ENCODE assay signal across 8 cellular contexts in genomic region chr11:114159802-114160588, GRCh38.
DNase-seq lines count a peak whose midpoint lies in the region; ATAC-seq and TF ChIP-seq lines count a peak whose summit lies in the region.

No MANE protein-coding gene starts in this region.

- 5% methylated on average over 18 of the region's 18 CpGs for WGBS in thyroid gland, 2 donors

- peak in 1 of 6 experiments; percentile 23 for TF ChIP-seq CTCF in thyroid gland (IDR thresholded peaks at IDR 0.05)

- peak; percentile 3 for DNase-seq in GOT3 (lab: John Stamatoyannopoulos, UW)
- peak; percentile 97 for DNase-seq in NCI-H1105 treated with DMSO at 0.1 percent for 48 hours (lab: John Stamatoyannopoulos, UW)
- DNase-seq in SW480 (ENCODE audit: low spot score) = peak; percentile 94
- DNase-seq in activated naive CD8-positive, alpha-beta T cell treated with anti-CD3 and anti-CD28 coated beads, Interleukin-2, amount 50 U/mL, for 16 hours (ENCODE audit: low read depth, low spot score) = peak; percentile 65
- DNase-seq in Right ventricle myocardium inferior (ENCODE audit: missing footprints) = peak; percentile 100
- DNase-seq in posterior cingulate gyrus = peak; percentile 75 to 98 (median 86)
- peak; percentile 99 for DNase-seq in thyroid gland

- H3K27ac ChIP-seq in BLaER1 = peak overlapping the region; percentile 37
- H3K27ac ChIP-seq in thyroid gland = peak overlapping the region; percentile 99 to 100 (median 100)

- 0 out of 2 replicates have a peak overlapping the region, but pooled peaks have one; percentile 40 for H3K9ac ChIP-seq in BLaER1

- no peaks in the 10 kb centered on the region for H3K9me3 ChIP-seq in BLaER1
- H3K9me3 ChIP-seq in thyroid gland = no peaks in the 10 kb centered on the region

- peak in 1 of 2 donors; percentile 50 for TF ChIP-seq POLR2A in thyroid gland (IDR thresholded peaks at IDR 0.05)

- peak; percentile 55 for ATAC-seq in Right ventricle myocardium inferior

- H3K36me3 ChIP-seq in BLaER1 = no peaks in the 10 kb centered on the region
- peaks cover 16 to 20% of the 10 kb centered on the region in 2 donors for H3K36me3 ChIP-seq in thyroid gland

- intact Hi-C loops in Right ventricle myocardium inferior (cut with DNase I) (loop anchor here (1.0 to 5.0 kb wide), 2 partner anchors 48 to 101 kb away; partner anchors contain the start of gene ZBTB16), posterior cingulate gyrus (cut with DNase I) (loop anchor here (5.0 to 10.0 kb wide), 2 partner anchors 83 to 285 kb away; partner anchors contain the start of gene USP28), thyroid gland (cut with DNase I) (no loop called here)

- peaks cover 85% of the 10 kb centered on the region for H3K4me1 ChIP-seq in BLaER1
- H3K4me1 ChIP-seq in thyroid gland = peaks cover 93 to 96% of the 10 kb centered on the region in 2 donors

- peak overlapping the region; percentile 86 for H3K4me2 ChIP-seq in BLaER1

- peak overlapping the region; percentile 34; the same call in 1 of the 2 replicates for H3K4me3 ChIP-seq in BLaER1
- no peak overlapping the region for H3K4me3 ChIP-seq in thyroid gland (replicated peaks in 1 of 3)

- no peaks in the 10 kb centered on the region for H4K20me1 ChIP-seq in BLaER1

- H3K27me3 ChIP-seq in BLaER1 (no peaks in the 10 kb centered on the region), thyroid gland (no peaks in the 10 kb centered on the region)

Comparison
In these comparisons a context has a peak if more than half of its experiments do, and no peak if none do; other contexts are left out.
1. DNase-seq: peak in every context shown above with its lines; median percentile 100 in Right ventricle myocardium inferior; 99 in thyroid gland; 97 in NCI-H1105 treated with DMSO at 0.1 percent for 48 hours; 94 in SW480; 86 in posterior cingulate gyrus; 65 in activated naive CD8-positive, alpha-beta T cell treated with anti-CD3 and anti-CD28 coated beads, Interleukin-2, amount 50 U/mL, for 16 hours; 3 in GOT3.